Comparison of ENCODE assay signal across 25 cellular contexts in genomic region chr9:122875523-122875922, GRCh38. TPM values are rescaled to one million over a fixed set of nuclear protein-coding genes. Genes with fewer than 3 reads are reported as not detected.
DNase-seq lines count a peak whose midpoint lies in the region; ATAC-seq, FAIRE-seq and TF ChIP-seq lines count a peak whose summit lies in the region.
"Had no signal": no experiment of that assay in that cellular context is flagged by ENCODE, and none has a peak within 500 bp of the region (broad histone marks: within the 10 kb centered on the region; RNA-seq: fewer than 3 reads in every experiment).

No MANE protein-coding gene starts in this region.

- FAIRE-seq in H54 (lab: Jason Lieb, UNC) = no peak

- TF ChIP-seq CTCF in CD8-positive, alpha-beta T cell (IDR thresholded peaks at IDR 0.05) = no peak
- TF ChIP-seq CTCF in GM20000 (IDR thresholded peaks at IDR 0.05; ENCODE audit: extremely low read depth, missing control alignments) = no peak
- TF ChIP-seq CTCF in nephron progenitor cell (IDR thresholded peaks at IDR 0.05) = no peak

- H3K27me3 ChIP-seq in CD8-positive, alpha-beta T cell (ENCODE audit: insufficient read depth, low read length) = no peaks in the 10 kb centered on the region
- H3K27me3 ChIP-seq: cardiac muscle cell, esophagus muscularis mucosa, spleen, tibial nerve had no signal

- no peak for ATAC-seq in CD8-positive, alpha-beta T cell
- no peak for ATAC-seq in activated T-helper 17 cell treated with anti-CD3 and anti-CD28 coated beads, Interleukin-2, amount 50 U/mL, for 72 hours (replicated peaks)
- ATAC-seq in GM21576 (IDR thresholded peaks at IDR 0.05; ENCODE audit: unreplicated experiment) = no peak
- no peak for ATAC-seq in HG02852 (IDR thresholded peaks at IDR 0.05; ENCODE audit: unreplicated experiment)
- ATAC-seq: right cardiac atrium had no signal

- no peak overlapping the region for H3K27ac ChIP-seq in CD8-positive, alpha-beta T cell (ENCODE audit: low read depth, low read length)
- H3K27ac ChIP-seq: cardiac muscle cell, esophagus muscularis mucosa, HL-60, spleen, tibial nerve, VCaP had no signal

- H3K36me3 ChIP-seq in CD8-positive, alpha-beta T cell (ENCODE audit: insufficient read depth, low read length) = peaks cover 52% of the 10 kb centered on the region

- H3K9me3 ChIP-seq in CD8-positive, alpha-beta T cell (ENCODE audit: low read length) = no peaks in the 10 kb centered on the region
- H3K9me3 ChIP-seq: esophagus muscularis mucosa, spleen, tibial nerve had no signal

- no peak for DNase-seq in CD8-positive, alpha-beta T cell
- DNase-seq in GM20000 (ENCODE audit: low spot score) (peak; percentile 38), nephron progenitor cell (no peak), H54 (ENCODE audit: insufficient read length, low spot score) (no peak)
- DNase-seq: activated CD4-positive, alpha-beta T cell treated with anti-CD3 and anti-CD28 coated beads, Interleukin-2, amount 50 U/mL, for 4 hours; endodermal cell; foreskin melanocyte; GF-D8; H7; mesenchymal stem cell; NCI-H1092 treated with DMSO at 0.1 percent for 48 hours; NCI-H1930; NCI-H69; OCI-M1; right cardiac atrium; spleen; stimulated activated CD4-positive, alpha-beta T cell treated with anti-CD3 and anti-CD28 coated beads, Interleukin-2, amount 100 ng/mL, for 48 hours had no signal

- H3K27me3 Mint-ChIP-seq in CD8-positive, alpha-beta T cell (ENCODE audit: low read depth) = no peaks in the 10 kb centered on the region
- H3K27me3 Mint-ChIP-seq in activated T-helper 17 cell treated with anti-CD3 and anti-CD28 coated beads, Interleukin-2, amount 50 U/mL, for 72 hours = no peaks in the 10 kb centered on the region
- H3K27me3 Mint-ChIP-seq in nephron progenitor cell (ENCODE audit: low read depth, poor library complexity) = no peaks in the 10 kb centered on the region

- intact Hi-C loops in CD8-positive, alpha-beta T cell (cut with DNase I, micrococcal nuclease) = no loop called here

- CTCF ChIA-PET in CD8-positive, alpha-beta T cell (lab: Charles Lee) = interaction anchor here (1.6 kb wide), 1 partner anchor 19 kb away, joined by 4 read pairs; no protein-coding TSS in a partner anchor

- POLR2A ChIA-PET in CD8-positive, alpha-beta T cell (lab: Charles Lee) = interaction anchor here (0.6 kb wide), 1 partner anchor 103 kb away, joined by 3 read pairs; no protein-coding TSS in a partner anchor

- peaks cover 85% of the 10 kb centered on the region for H3K36me3 Mint-ChIP-seq in CD8-positive, alpha-beta T cell
- H3K36me3 Mint-ChIP-seq in activated T-helper 17 cell treated with anti-CD3 and anti-CD28 coated beads, Interleukin-2, amount 50 U/mL, for 72 hours (ENCODE audit: low read depth) = peaks cover 100% of the 10 kb centered on the region
- peaks cover 81% of the 10 kb centered on the region for H3K36me3 Mint-ChIP-seq in nephron progenitor cell (ENCODE audit: low read depth)

- H3K4me3 ChIP-seq in CD8-positive, alpha-beta T cell (ENCODE audit: low read depth, low read length) = no peak overlapping the region
- H3K4me3 ChIP-seq: cardiac muscle cell, esophagus muscularis mucosa, spleen, tibial nerve had no signal

- peak overlapping the region; percentile 12 for H3K27ac Mint-ChIP-seq in CD8-positive, alpha-beta T cell
- peak overlapping the region; percentile 55 for H3K27ac Mint-ChIP-seq in activated T-helper 17 cell treated with anti-CD3 and anti-CD28 coated beads, Interleukin-2, amount 50 U/mL, for 72 hours
- H3K27ac Mint-ChIP-seq in nephron progenitor cell = peak overlapping the region; percentile 10
- H3K27ac Mint-ChIP-seq: endodermal cell had no signal

- no peak overlapping the region for H3K4me3 Mint-ChIP-seq in CD8-positive, alpha-beta T cell
- no peak overlapping the region for H3K4me3 Mint-ChIP-seq in activated T-helper 17 cell treated with anti-CD3 and anti-CD28 coated beads, Interleukin-2, amount 50 U/mL, for 72 hours
- no peak overlapping the region for H3K4me3 Mint-ChIP-seq in nephron progenitor cell
- H3K4me3 Mint-ChIP-seq: endodermal cell had no signal

- no peaks in the 10 kb centered on the region for H3K9me3 Mint-ChIP-seq in CD8-positive, alpha-beta T cell
- no peaks in the 10 kb centered on the region for H3K9me3 Mint-ChIP-seq in activated T-helper 17 cell treated with anti-CD3 and anti-CD28 coated beads, Interleukin-2, amount 50 U/mL, for 72 hours
- H3K9me3 Mint-ChIP-seq in nephron progenitor cell = peaks cover 3% of the 10 kb centered on the region

- TF ChIP-seq POLR2A in H54 (IDR thresholded peaks at IDR 0.05; ENCODE audit: low read depth, low read length) = no peak

- peaks cover 3% of the 10 kb centered on the region for H3K4me1 Mint-ChIP-seq in CD8-positive, alpha-beta T cell (ENCODE audit: low read depth)
- H3K4me1 Mint-ChIP-seq in activated T-helper 17 cell treated with anti-CD3 and anti-CD28 coated beads, Interleukin-2, amount 50 U/mL, for 72 hours = no peaks in the 10 kb centered on the region
- H3K4me1 Mint-ChIP-seq in nephron progenitor cell = no peaks in the 10 kb centered on the region
- H3K4me1 Mint-ChIP-seq: endodermal cell had no signal

- no peaks in the 10 kb centered on the region for H3K4me1 ChIP-seq in CD8-positive, alpha-beta T cell (ENCODE audit: insufficient read depth, low read length)
- H3K4me1 ChIP-seq: esophagus muscularis mucosa, tibial nerve had no signal

RNA-seq across cellular contexts. Expression of gene RC3H2, which starts 29.6 kb away (rescaled TPM):
- 10 to 100 TPM; 77.6 to 79.5 TPM for total RNA-seq in CD8-positive, alpha-beta T cell
- total RNA-seq in activated T-helper 17 cell treated with anti-CD3 and anti-CD28 coated beads, Interleukin-2, amount 50 U/mL, for 72 hours = 10 to 100 TPM; 41.2 to 46.5 TPM

RNA-seq across cellular contexts. Expression of gene ZBTB6, which starts 37.6 kb away (rescaled TPM):
- total RNA-seq in CD8-positive, alpha-beta T cell = 1 to 10 TPM; 3.6 to 3.7 TPM
- total RNA-seq in activated T-helper 17 cell treated with anti-CD3 and anti-CD28 coated beads, Interleukin-2, amount 50 U/mL, for 72 hours = 10 to 100 TPM; 10.2 to 14.8 TPM

RNA-seq across cellular contexts. Expression of gene PDCL, which starts 47.1 kb away (rescaled TPM):
- total RNA-seq in CD8-positive, alpha-beta T cell = 10 to 100 TPM; 27.5 to 29.2 TPM
- 10 to 100 TPM; 15.4 to 24.0 TPM for total RNA-seq in activated T-helper 17 cell treated with anti-CD3 and anti-CD28 coated beads, Interleukin-2, amount 50 U/mL, for 72 hours

RNA-seq across cellular contexts. Expression of gene ZBTB26, which starts 55.8 kb away (rescaled TPM):
- 1 to 10 TPM; 4.9 to 5.9 TPM for total RNA-seq in CD8-positive, alpha-beta T cell
- total RNA-seq in activated T-helper 17 cell treated with anti-CD3 and anti-CD28 coated beads, Interleukin-2, amount 50 U/mL, for 72 hours = 10 to 100 TPM in 1 of 2 donors, 1 to 10 TPM in 1; 6.0 to 11.3 TPM
